Comparison of ENCODE assay signal across 8 cellular contexts in genomic region chr9:114612272-114612923, GRCh38. TPM values are rescaled to one million over a fixed set of nuclear protein-coding genes. Genes with fewer than 3 reads are reported as not detected.
DNase-seq lines count a peak whose midpoint lies in the region; ATAC-seq, FAIRE-seq and TF ChIP-seq lines count a peak whose summit lies in the region.

No MANE protein-coding gene starts in this region.

- no peak for FAIRE-seq in keratinocyte (lab: Jason Lieb, UNC)

- no peaks in the 10 kb centered on the region for H3K9me3 ChIP-seq in keratinocyte (ENCODE audit: control insufficient read depth, low read depth, low read length)
- no peaks in the 10 kb centered on the region for H3K9me3 ChIP-seq in subcutaneous abdominal adipose tissue (ENCODE audit: control insufficient read depth in 5 of 5, low read length in 5 of 5)

- TF ChIP-seq CTCF in keratinocyte (optimal IDR thresholded peaks at IDR 0.05 in 1 of 3, IDR thresholded peaks at IDR 0.05 in 1 of 3, conservative IDR thresholded peaks at IDR 0.05 in 1 of 3; ENCODE audit: extremely low read depth in 1 of 3, insufficient read depth in 2 of 3, low read length in 3 of 3) = no peak

- H3K36me3 ChIP-seq in keratinocyte (ENCODE audit: control insufficient read depth in 2 of 2, extremely low read depth in 1 of 2, insufficient read depth in 2 of 2, low read length in 2 of 2) = no peaks in the 10 kb centered on the region
- no peaks in the 10 kb centered on the region for H3K36me3 ChIP-seq in subcutaneous abdominal adipose tissue (ENCODE audit: control insufficient read depth in 5 of 5, insufficient read depth in 5 of 5, low read length in 5 of 5)

- peak overlapping the region; percentile 92 for H3K27ac Mint-ChIP-seq in activated naive CD8-positive, alpha-beta T cell

- H3K4me1 ChIP-seq in keratinocyte (ENCODE audit: control insufficient read depth, extremely low read depth, insufficient read depth, low read length) (peaks cover 22% of the 10 kb centered on the region), subcutaneous abdominal adipose tissue (ENCODE audit: control insufficient read depth in 5 of 5, insufficient read depth in 5 of 5, low read length in 5 of 5) (peaks cover 11 to 51% (median 48%) of the 10 kb centered on the region in 5 donors)

- no peaks in the 10 kb centered on the region for H3K27me3 Mint-ChIP-seq in activated naive CD8-positive, alpha-beta T cell

- peak overlapping the region; percentile 91 for H3K4me3 Mint-ChIP-seq in activated naive CD8-positive, alpha-beta T cell

- no peak for ATAC-seq in GM21723 (IDR thresholded peaks at IDR 0.05; ENCODE audit: unreplicated experiment)

- no peak overlapping the region for H3K27ac ChIP-seq in keratinocyte (ENCODE audit: control insufficient read depth, insufficient read depth, low read length)
- peak overlapping the region; percentile 81 for H3K27ac ChIP-seq in subcutaneous abdominal adipose tissue (ENCODE audit: low read depth, low read length)

- peak overlapping the region; percentile 95 for H3K4me2 ChIP-seq in keratinocyte (ENCODE audit: control insufficient read depth, extremely low read depth, insufficient read depth, low read depth, low read length)

- dilution Hi-C loops in keratinocyte (cut with MboI; ENCODE audit: extremely low pct_ligation_motif_present, low sequenced_read_pairs) = no loop called here

- H4K20me1 ChIP-seq in keratinocyte (ENCODE audit: control insufficient read depth, extremely low read depth, insufficient read depth, low read length) = no peaks in the 10 kb centered on the region

- H3K27me3 ChIP-seq in keratinocyte (ENCODE audit: control insufficient read depth, extremely low read depth, insufficient read depth, low read length) (no peaks in the 10 kb centered on the region), subcutaneous abdominal adipose tissue (ENCODE audit: control insufficient read depth in 5 of 5, insufficient read depth in 4 of 5, low read length in 5 of 5) (no peaks in the 10 kb centered on the region)

- peaks cover 3% of the 10 kb centered on the region for H3K36me3 Mint-ChIP-seq in activated naive CD8-positive, alpha-beta T cell

- H3K9ac ChIP-seq in keratinocyte (ENCODE audit: control insufficient read depth, extremely low read depth, insufficient read depth, low read length) (peak overlapping the region; percentile 73), subcutaneous abdominal adipose tissue (ENCODE audit: low read length in 5 of 5) (peak overlapping the region; percentile 68 to 86 (median 78))

- H3K79me2 ChIP-seq in keratinocyte (ENCODE audit: control insufficient read depth, insufficient read depth, low read length) = no peaks in the 10 kb centered on the region

- H2AFZ ChIP-seq in keratinocyte (ENCODE audit: control insufficient read depth, low read length) = no peak overlapping the region

- no peaks in the 10 kb centered on the region for H3K9me3 Mint-ChIP-seq in activated naive CD8-positive, alpha-beta T cell (ENCODE audit: low read depth)

- no peaks in the 10 kb centered on the region for H3K9me1 ChIP-seq in keratinocyte (ENCODE audit: control insufficient read depth, extremely low read depth, insufficient read depth, low read length)

- H3K4me1 Mint-ChIP-seq in activated naive CD8-positive, alpha-beta T cell (ENCODE audit: low read depth) = peaks cover 55% of the 10 kb centered on the region

- DNase-seq in NCI-H2029 (lab: John Stamatoyannopoulos, UW) (peak; percentile 25), NCI-H2029 treated with DMSO at 0.1 percent for 48 hours (lab: John Stamatoyannopoulos, UW) (no peak), keratinocyte (ENCODE audit: low read depth, low spot score) (no peak), NCI-H1105 (lab: John Stamatoyannopoulos, UW) (no peak), NCI-H1436 treated with DMSO at 0.1 percent for 48 hours (lab: John Stamatoyannopoulos, UW) (no peak)

- peak overlapping the region in 2 of 3 experiments; percentile 67 to 82 for H3K4me3 ChIP-seq in keratinocyte (ENCODE audit: control insufficient read depth in 2 of 3, extremely low read depth in 1 of 3, insufficient read depth in 2 of 3, low read depth in 1 of 3, low read length in 3 of 3)
- peak overlapping the region; percentile 75 to 85 (median 77) for H3K4me3 ChIP-seq in subcutaneous abdominal adipose tissue (ENCODE audit: low read depth in 1 of 5, low read length in 5 of 5)

RNA-seq across cellular contexts. Expression of gene TMEM268, which starts 1.3 kb away (rescaled TPM):
- 7.0 to 7.6 TPM (median 7.6 TPM) in 3 replicates for polyA plus RNA-seq in keratinocyte
- 5.3 TPM for polyA plus RNA-seq in keratinocyte (2011; ENCODE audit: low read depth)
- polyA plus RNA-seq in keratinocyte (2011; cell fraction: cytosol; rRNA removed) = 5.3 and 9.4 TPM in 2 replicates
- polyA plus RNA-seq in keratinocyte (2011; cell fraction: nucleus; rRNA removed) = 9.6 and 10.2 TPM in 2 replicates
- 3.5 and 3.8 TPM in 2 replicates for polyA plus RNA-seq in keratinocyte (2012; ENCODE audit: low replicate concordance)
- 9.2 to 10.8 TPM (median 10.4 TPM) in 3 replicates for polyA minus RNA-seq in keratinocyte
- 4.0 TPM for polyA minus RNA-seq in keratinocyte (2011; cell fraction: cytosol; rRNA and poly(A)+ RNA removed)
- polyA minus RNA-seq in keratinocyte (2011; cell fraction: nucleus; rRNA and poly(A)+ RNA removed) = 5.1 and 7.4 TPM in 2 replicates

RNA-seq across cellular contexts. Expression of gene ATP6V1G1, which starts 24.8 kb away (rescaled TPM):
- 159 to 214 TPM (median 211 TPM) in 3 replicates for polyA plus RNA-seq in keratinocyte
- 104 TPM for polyA plus RNA-seq in keratinocyte (2011; ENCODE audit: low read depth)
- polyA plus RNA-seq in keratinocyte (2011; cell fraction: cytosol; rRNA removed) = 222 and 310 TPM in 2 replicates
- 115 and 146 TPM in 2 replicates for polyA plus RNA-seq in keratinocyte (2011; cell fraction: nucleus; rRNA removed)
- 132 and 242 TPM in 2 replicates for polyA plus RNA-seq in keratinocyte (2012; ENCODE audit: low replicate concordance)
- polyA minus RNA-seq in keratinocyte = 22.0 to 47.9 TPM (median 44.0 TPM) in 3 replicates
- 94.0 TPM for polyA minus RNA-seq in keratinocyte (2011; cell fraction: cytosol; rRNA and poly(A)+ RNA removed)
- 21.2 and 40.0 TPM in 2 replicates for polyA minus RNA-seq in keratinocyte (2011; cell fraction: nucleus; rRNA and poly(A)+ RNA removed)

RNA-seq across cellular contexts. Expression of gene TEX53, which starts 45.2 kb away (rescaled TPM):
- polyA plus RNA-seq in keratinocyte = not detected in 3 replicates
- not detected for polyA plus RNA-seq in keratinocyte (2011; ENCODE audit: low read depth)
- not detected in 2 replicates for polyA plus RNA-seq in keratinocyte (2011; cell fraction: cytosol; rRNA removed)
- not detected in 2 replicates for polyA plus RNA-seq in keratinocyte (2011; cell fraction: nucleus; rRNA removed)
- not detected in 2 replicates for polyA plus RNA-seq in keratinocyte (2012; ENCODE audit: low replicate concordance)
- polyA minus RNA-seq in keratinocyte = not detected in 3 replicates
- polyA minus RNA-seq in keratinocyte (2011; cell fraction: cytosol; rRNA and poly(A)+ RNA removed) = not detected
- polyA minus RNA-seq in keratinocyte (2011; cell fraction: nucleus; rRNA and poly(A)+ RNA removed) = not detected in 2 replicates
